In the genomic region with DNA sequence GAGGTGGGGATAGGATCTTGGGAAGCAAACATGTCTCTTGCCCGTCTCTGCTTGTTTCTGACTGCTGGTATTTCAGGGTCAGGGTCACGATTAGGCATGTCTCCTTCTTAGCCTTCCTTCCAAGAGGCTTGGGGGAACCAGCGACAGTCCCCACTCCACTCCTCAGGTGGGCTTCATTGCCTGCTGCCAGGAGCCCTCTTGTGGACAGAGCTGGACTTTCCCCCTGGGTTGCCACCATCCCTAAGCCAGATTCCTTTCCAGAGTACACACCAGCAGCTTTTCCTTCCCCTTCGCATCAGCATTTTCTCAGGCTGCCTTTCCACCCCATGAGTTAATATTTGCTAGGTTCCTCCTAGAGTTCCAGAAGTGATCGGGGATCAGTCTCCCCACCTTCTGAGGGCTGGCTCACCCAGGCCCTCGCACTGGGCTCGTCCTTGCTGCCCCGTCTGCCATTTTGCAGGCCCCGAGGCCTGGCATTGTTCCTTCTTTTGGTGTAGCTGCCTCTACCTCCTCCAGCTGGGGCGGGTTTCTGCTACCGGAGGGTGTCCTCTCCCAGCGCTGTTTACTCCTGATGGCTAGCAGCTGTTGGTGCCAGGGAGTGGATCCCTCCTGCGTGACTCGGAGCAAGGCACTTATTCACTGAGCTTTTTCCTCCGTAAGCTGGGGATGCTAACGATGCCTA, we compare ENCODE assay signal across 9 cellular contexts. TPM values are rescaled to one million over a fixed set of nuclear protein-coding genes. Genes with fewer than 3 reads are reported as not detected.
DNase-seq lines count a peak whose midpoint lies in the region; ATAC-seq, FAIRE-seq and TF ChIP-seq lines count a peak whose summit lies in the region.
"Had no signal": no experiment of that assay in that cellular context is flagged by ENCODE, and none has a peak within 500 bp of the region (broad histone marks: within the 10 kb centered on the region; RNA-seq: fewer than 3 reads in every experiment).

No MANE protein-coding gene starts in this region.

- peaks cover 7% of the 10 kb centered on the region for H3K9me1 ChIP-seq in K562 (ENCODE audit: control insufficient read depth, insufficient read depth, low read length)

- WGBS in K562 (ENCODE audit: insufficient coverage, low coverage, missing lambda C conversion rate), result 50% methylated on average over 15 of the region's 16 CpGs
- WGBS in smooth muscle cell (ENCODE audit: low lambda C conversion rate), result 68% methylated on average over 16 of the region's 16 CpGs

- no peaks in the 10 kb centered on the region for H3K9me3 ChIP-seq in MM.1S (replicated peaks; ENCODE audit: insufficient read depth, low read length)
- no peaks in the 10 kb centered on the region for H3K9me3 ChIP-seq in K562 (replicated peaks; ENCODE audit: control insufficient read depth, insufficient read depth, low read depth, low read length)
- no peaks in the 10 kb centered on the region for H3K9me3 ChIP-seq in smooth muscle cell (replicated peaks; ENCODE audit: low read depth)

- no TSS peak for BruUV-seq in K562 (replicated peaks; lab: Mats Ljungman, UMichigan)

- peaks cover 11% of the 10 kb centered on the region for H3K4me1 ChIP-seq in MM.1S (ENCODE audit: low read length)
- H3K4me1 ChIP-seq in K562 (replicated peaks in 1 of 2; ENCODE audit: control insufficient read depth in 2 of 2, insufficient read depth in 2 of 2, low read length in 2 of 2), result peaks cover 6 to 37% of the 10 kb centered on the region in 2 experiments; a peak in 3 of 5 replicates
- no peaks in the 10 kb centered on the region for H3K4me1 ChIP-seq in smooth muscle cell (ENCODE audit: low read depth)

- TF ChIP-seq RAD21 in K562 (CRISPR knock-in tag; conservative IDR thresholded peaks at IDR 0.05 in 1 of 2, IDR thresholded peaks at IDR 0.05 in 1 of 2), result peak; percentile 48 to 90; a peak in 3 of 4 replicates

- intact Hi-C loops in K562 (cut with micrococcal nuclease), result loop anchor here (2.0 to 5.0 kb wide), 3 partner anchors 139 to 251 kb away; a partner anchor contains a TSS

- TF ChIP-seq CTCF in MM.1S (IDR thresholded peaks at IDR 0.05; ENCODE audit: low read length) (peak; percentile 74), K562 (IDR thresholded peaks at IDR 0.05 in 2 of 3, conservative IDR thresholded peaks at IDR 0.05 in 1 of 3; ENCODE audit: insufficient read depth in 2 of 3, low read depth in 1 of 3, low read length in 3 of 3) (peak; percentile 83 to 91 (median 86)), smooth muscle cell (IDR thresholded peaks at IDR 0.05; ENCODE audit: borderline replicate concordance, insufficient read depth, poor library complexity, severe bottlenecking) (peak; percentile 83)

- H3K9ac ChIP-seq in MM.1S (ENCODE audit: low read length) (no peak overlapping the region), K562 (ENCODE audit: insufficient read depth in 1 of 2, low read depth in 2 of 2, low read length in 2 of 2) (0 out of 4 replicates have a peak overlapping the region, but pooled peaks of 1 of the 2 experiments have one; percentile 12), smooth muscle cell (ENCODE audit: low read depth) (no peak overlapping the region)

- peak; percentile 95 for FAIRE-seq in K562 (lab: Jason Lieb, UNC)
- FAIRE-seq: A204.1 had no signal

- H3K79me2 ChIP-seq in MM.1S (ENCODE audit: low read length) (no peaks in the 10 kb centered on the region), K562 (ENCODE audit: control insufficient read depth, insufficient read depth, low read length) (no peaks in the 10 kb centered on the region), smooth muscle cell (ENCODE audit: low read depth) (no peaks in the 10 kb centered on the region)

- POLR2A ChIA-PET in K562 (lab: Yijun Ruan, JAX), result interaction anchor here (0.6 to 4.5 kb wide), 13 partner anchors 8 to 431 kb away, joined by 3 to 51 read pairs (median 3); a partner anchor contains a TSS

- peak; percentile 56 to 74 (median 70) for DNase-seq in NCI-H1417 (lab: John Stamatoyannopoulos, UW)
- DNase-seq in NCI-H1417 treated with DMSO at 0.1 percent for 48 hours (lab: John Stamatoyannopoulos, UW), result no peak
- no peak for DNase-seq in MM.1S
- DNase-seq in SHP77 (lab: John Stamatoyannopoulos, UW), result peak; percentile 57 to 66
- DNase-seq in K562 (ENCODE audit: extremely low read depth in 1 of 4, low spot score in 3 of 4), result peak; percentile 72 to 79 (median 76)
- DNase-seq in iPS-NIHi7 (ENCODE audit: extremely low spot score), result peak; percentile 91
- no peak for DNase-seq in smooth muscle cell (lab: John Stamatoyannopoulos, UW; ENCODE audit: unreplicated experiment)
- no peak for DNase-seq in cortex of kidney (lab: John Stamatoyannopoulos, UW)

- no peaks in the 10 kb centered on the region for H4K20me1 ChIP-seq in MM.1S (ENCODE audit: insufficient read depth, low read length)
- peaks cover 18% of the 10 kb centered on the region; the same call in 1 of the 2 replicates for H4K20me1 ChIP-seq in K562 (replicated peaks; ENCODE audit: control insufficient read depth, insufficient read depth, low read length)
- H4K20me1 ChIP-seq in smooth muscle cell (ENCODE audit: low read depth), result peaks cover 9% of the 10 kb centered on the region

- H3K4me2 ChIP-seq in MM.1S (ENCODE audit: low read depth, low read length), result no peak overlapping the region
- H3K4me2 ChIP-seq in K562 (ENCODE audit: insufficient read depth, low read length), result no peak overlapping the region
- no peak overlapping the region for H3K4me2 ChIP-seq in smooth muscle cell

- H3K36me3 ChIP-seq in MM.1S (replicated peaks; ENCODE audit: insufficient read depth, low read length) (no peaks in the 10 kb centered on the region), K562 (ENCODE audit: control insufficient read depth, insufficient read depth, low read length) (peaks cover 21% of the 10 kb centered on the region; the same call in 1 of the 3 replicates), smooth muscle cell (ENCODE audit: low read depth) (peaks cover 6% of the 10 kb centered on the region)

- H2AFZ ChIP-seq in MM.1S (ENCODE audit: low read length) (no peak overlapping the region), K562 (ENCODE audit: low read depth, low read length) (no peak overlapping the region), smooth muscle cell (ENCODE audit: low read depth) (no peak overlapping the region)

- TF ChIP-seq POLR2A in K562 (conservative IDR thresholded peaks at IDR 0.05), result peak; percentile 53

- H3K9me2 ChIP-seq in MM.1S (replicated peaks; ENCODE audit: insufficient read depth, low read length), result no peaks in the 10 kb centered on the region

- H3K4me3 ChIP-seq in MM.1S (ENCODE audit: low read length) (no peak overlapping the region), K562 (no peak overlapping the region), smooth muscle cell (no peak overlapping the region)

- CTCF ChIA-PET in K562 (lab: Yijun Ruan, JAX; ENCODE audit: low intra/inter-chr PET ratio), result interaction anchor here (0.7 to 1.6 kb wide), 3 partner anchors 195 to 239 kb away, joined by 3 to 8 read pairs (median 4); no protein-coding TSS in a partner anchor

- ATAC-seq in K562, result peak; percentile 87

- H3K27ac ChIP-seq in MM.1S (ENCODE audit: low read length) (no peak overlapping the region), K562 (ENCODE audit: extremely low read depth, low read depth, low read length) (no peak overlapping the region), smooth muscle cell (ENCODE audit: low read depth) (no peak overlapping the region)

- H3K27me3 ChIP-seq in MM.1S (replicated peaks; ENCODE audit: insufficient read depth, low read length), result no peaks in the 10 kb centered on the region
- H3K27me3 ChIP-seq in K562 (ENCODE audit: control insufficient read depth in 2 of 2, insufficient read depth in 2 of 2, low read length in 2 of 2), result no peaks in the 10 kb centered on the region
- H3K27me3 ChIP-seq in smooth muscle cell (ENCODE audit: low read depth), result no peaks in the 10 kb centered on the region

- H3F3A ChIP-seq in MM.1S (ENCODE audit: insufficient read depth, low read length) (peaks cover 7% of the 10 kb centered on the region; the same call in 1 of the 2 replicates), smooth muscle cell (ENCODE audit: low read depth) (peaks cover 7% of the 10 kb centered on the region)

- in situ Hi-C loops in K562 (cut with MboI), result loop anchor here (5.0 to 10.0 kb wide), 2 partner anchors 201 to 239 kb away; no protein-coding TSS in a partner anchor

- no peak for TF ChIP-seq EP300 in K562 (IDR thresholded peaks at IDR 0.05; ENCODE audit: low read length)

RNA-seq across cellular contexts. Expression of a gene that starts 8.8 kb away (rescaled TPM):
- total RNA-seq in K562 (2011; cell fraction: chromatin; rRNA removed; ENCODE audit: low replicate concordance), result 0.60 TPM in 1 of 2 replicates, not detected in the other
- 0.83 and 1.1 TPM in 2 replicates for total RNA-seq in K562 (2011; cell fraction: nucleolus; rRNA removed)
- 0.66 and 1.3 TPM in 2 replicates for total RNA-seq in K562 (2011; cell fraction: nucleoplasm; rRNA removed)
- total RNA-seq in K562 (2014; rRNA removed), result 0.16 TPM in 1 of 2 replicates, not detected in the other
- total RNA-seq in K562 (2014; rRNA removed; fragmentation: Illumina TruSeq; extraction: Trizol), result 0.11 and 0.16 TPM in 2 replicates
- 0.11 and 0.23 TPM in 2 replicates for total RNA-seq in K562 (2015; rRNA removed; fragmentation: Illumina TruSeq; extraction: Trizol)
- 0.11 and 0.16 TPM in 2 replicates for total RNA-seq in K562 (2021)
- polyA plus RNA-seq in K562 (2011; rRNA removed), result 0.10 and 0.11 TPM in 2 replicates
- 0.13 and 0.16 TPM in 2 replicates for polyA plus RNA-seq in K562 (2011; cell fraction: cytosol; rRNA removed)
- polyA plus RNA-seq in K562 (2011; cell fraction: nucleus; rRNA removed), result 0.18 TPM in 2 replicates
- polyA plus RNA-seq in K562 (2012), result 0.23 and 0.54 TPM in 2 replicates
- 0.12 and 0.22 TPM in 2 replicates for polyA plus RNA-seq in K562 (2014; fragmentation: Illumina TruSeq; extraction: Trizol)
- under 1 TPM in 1 of 2 experiments, not detected in 1; 0.04 TPM for polyA plus RNA-seq in K562 (2014; fragmentation: Nextera tagmentation; extraction: Ambion mirVana)
- 0.16 and 0.23 TPM in 2 replicates for polyA plus RNA-seq in K562 (2014; rRNA removed)
- polyA minus RNA-seq in K562 (2011; rRNA and poly(A)+ RNA removed), result 0.28 TPM in 1 of 2 replicates, not detected in the other
- not detected in 2 replicates for polyA minus RNA-seq in K562 (2011; cell fraction: cytosol; rRNA and poly(A)+ RNA removed)
- polyA minus RNA-seq in K562 (2011; cell fraction: nucleus; rRNA and poly(A)+ RNA removed), result 0.33 and 0.40 TPM in 2 replicates
- total RNA-seq in smooth muscle cell, result 0.09 and 1.1 TPM in 2 replicates
- 0.57 and 0.73 TPM in 2 replicates for polyA plus RNA-seq in smooth muscle cell

RNA-seq across cellular contexts. Expression of a gene that starts 13.4 kb away (rescaled TPM):
- not detected in 2 replicates for total RNA-seq in K562 (2011; cell fraction: chromatin; rRNA removed; ENCODE audit: low replicate concordance)
- 0.33 TPM in 1 of 2 replicates, not detected in the other for total RNA-seq in K562 (2011; cell fraction: nucleolus; rRNA removed)
- total RNA-seq in K562 (2011; cell fraction: nucleoplasm; rRNA removed), result not detected in 2 replicates
- total RNA-seq in K562 (2014; rRNA removed) (0.14 TPM in 1 of 2 replicates, not detected in the other), K562 (2014; rRNA removed; fragmentation: Illumina TruSeq; extraction: Trizol) (not detected in 2 replicates), K562 (2015; rRNA removed; fragmentation: Illumina TruSeq; extraction: Trizol) (not detected in 2 replicates), K562 (2021) (0.11 TPM in 1 of 2 replicates, not detected in the other), smooth muscle cell (0.04 and 1.8 TPM in 2 replicates)
- polyA plus RNA-seq in K562 (2011; rRNA removed) (not detected in 2 replicates), K562 (2014; fragmentation: Illumina TruSeq; extraction: Trizol) (not detected in 2 replicates), K562 (2014; fragmentation: Nextera tagmentation; extraction: Ambion mirVana) (not detected), K562 (2014; rRNA removed) (0.07 and 0.13 TPM in 2 replicates), smooth muscle cell (0.49 and 1.1 TPM in 2 replicates)
- 0.04 TPM in 1 of 2 replicates, not detected in the other for polyA plus RNA-seq in K562 (2011; cell fraction: cytosol; rRNA removed)
- polyA plus RNA-seq in K562 (2011; cell fraction: nucleus; rRNA removed), result 0.10 TPM in 1 of 2 replicates, not detected in the other
- 0.13 and 0.29 TPM in 2 replicates for polyA plus RNA-seq in K562 (2012)
- not detected in 2 replicates for polyA minus RNA-seq in K562 (2011; rRNA and poly(A)+ RNA removed)
- polyA minus RNA-seq in K562 (2011; cell fraction: cytosol; rRNA and poly(A)+ RNA removed), result not detected in 2 replicates
- polyA minus RNA-seq in K562 (2011; cell fraction: nucleus; rRNA and poly(A)+ RNA removed), result not detected in 2 replicates

RNA-seq across cellular contexts. Expression of a gene that starts 20.9 kb away (rescaled TPM):
- 164 and 323 TPM in 2 replicates for total RNA-seq in K562 (2011; cell fraction: chromatin; rRNA removed; ENCODE audit: low replicate concordance)
- 194 and 203 TPM in 2 replicates for total RNA-seq in K562 (2011; cell fraction: nucleolus; rRNA removed)
- 200 and 230 TPM in 2 replicates for total RNA-seq in K562 (2011; cell fraction: nucleoplasm; rRNA removed)
- 52.0 and 74.0 TPM in 2 replicates for total RNA-seq in K562 (2014; rRNA removed)
- 16.0 and 17.8 TPM in 2 replicates for total RNA-seq in K562 (2014; rRNA removed; fragmentation: Illumina TruSeq; extraction: Trizol)
- total RNA-seq in K562 (2015; rRNA removed; fragmentation: Illumina TruSeq; extraction: Trizol), result 31.5 and 36.5 TPM in 2 replicates
- 57.1 and 57.8 TPM in 2 replicates for total RNA-seq in K562 (2021)
- polyA plus RNA-seq in K562 (2011; rRNA removed), result 25.6 and 32.7 TPM in 2 replicates
- 33.9 and 111 TPM in 2 replicates for polyA plus RNA-seq in K562 (2011; cell fraction: cytosol; rRNA removed)
- 181 and 337 TPM in 2 replicates for polyA plus RNA-seq in K562 (2011; cell fraction: nucleus; rRNA removed)
- polyA plus RNA-seq in K562 (2012), result 35.0 and 54.7 TPM in 2 replicates
- 35.8 and 37.6 TPM in 2 replicates for polyA plus RNA-seq in K562 (2014; fragmentation: Illumina TruSeq; extraction: Trizol)
- 1 to 10 TPM in 1 of 2 experiments, under 1 TPM in 1; 0.94 to 1.9 TPM for polyA plus RNA-seq in K562 (2014; fragmentation: Nextera tagmentation; extraction: Ambion mirVana)
- polyA plus RNA-seq in K562 (2014; rRNA removed), result 63.3 and 67.6 TPM in 2 replicates
- 21.3 and 27.3 TPM in 2 replicates for polyA minus RNA-seq in K562 (2011; rRNA and poly(A)+ RNA removed)
- polyA minus RNA-seq in K562 (2011; cell fraction: cytosol; rRNA and poly(A)+ RNA removed), result 12.6 and 18.7 TPM in 2 replicates
- 66.9 and 76.9 TPM in 2 replicates for polyA minus RNA-seq in K562 (2011; cell fraction: nucleus; rRNA and poly(A)+ RNA removed)
- 20.3 and 37.6 TPM in 2 replicates for total RNA-seq in smooth muscle cell
- 24.9 and 25.8 TPM in 2 replicates for polyA plus RNA-seq in smooth muscle cell

RNA-seq across cellular contexts. Expression of a gene that starts 32.8 kb away (rescaled TPM):
- 22.9 and 54.8 TPM in 2 replicates for total RNA-seq in K562 (2011; cell fraction: chromatin; rRNA removed; ENCODE audit: low replicate concordance)
- 31.2 and 33.7 TPM in 2 replicates for total RNA-seq in K562 (2011; cell fraction: nucleolus; rRNA removed)
- total RNA-seq in K562 (2011; cell fraction: nucleoplasm; rRNA removed), result 28.2 and 29.0 TPM in 2 replicates
- total RNA-seq in K562 (2014; rRNA removed), result 17.3 and 23.4 TPM in 2 replicates
- total RNA-seq in K562 (2014; rRNA removed; fragmentation: Illumina TruSeq; extraction: Trizol), result 9.0 and 10.8 TPM in 2 replicates
- total RNA-seq in K562 (2015; rRNA removed; fragmentation: Illumina TruSeq; extraction: Trizol), result 14.9 and 15.3 TPM in 2 replicates
- 24.6 and 25.3 TPM in 2 replicates for total RNA-seq in K562 (2021)
- 12.7 and 19.3 TPM in 2 replicates for polyA plus RNA-seq in K562 (2011; rRNA removed)
- 17.7 and 20.9 TPM in 2 replicates for polyA plus RNA-seq in K562 (2011; cell fraction: cytosol; rRNA removed)
- polyA plus RNA-seq in K562 (2011; cell fraction: nucleus; rRNA removed), result 74.3 and 91.0 TPM in 2 replicates
- 16.3 and 25.0 TPM in 2 replicates for polyA plus RNA-seq in K562 (2012)
- polyA plus RNA-seq in K562 (2014; fragmentation: Illumina TruSeq; extraction: Trizol), result 13.1 and 17.8 TPM in 2 replicates
- polyA plus RNA-seq in K562 (2014; fragmentation: Nextera tagmentation; extraction: Ambion mirVana), result under 1 TPM; 0.14 to 0.39 TPM
- 28.9 and 30.6 TPM in 2 replicates for polyA plus RNA-seq in K562 (2014; rRNA removed)
- 5.8 and 8.2 TPM in 2 replicates for polyA minus RNA-seq in K562 (2011; rRNA and poly(A)+ RNA removed)
- polyA minus RNA-seq in K562 (2011; cell fraction: cytosol; rRNA and poly(A)+ RNA removed), result 7.7 and 8.5 TPM in 2 replicates
- polyA minus RNA-seq in K562 (2011; cell fraction: nucleus; rRNA and poly(A)+ RNA removed), result 9.3 and 10.3 TPM in 2 replicates
- 5.0 and 6.1 TPM in 2 replicates for total RNA-seq in smooth muscle cell
- 17.5 and 19.4 TPM in 2 replicates for polyA plus RNA-seq in smooth muscle cell

Comparison
In these comparisons a context has a peak if more than half of its experiments do, and no peak if none do; other contexts are left out.
1. DNase-seq: peak in NCI-H1417 (3 of 3), SHP77 (2 of 2), K562 (4 of 4) and iPS-NIHi7 (single experiment); none in NCI-H1417 treated with DMSO at 0.1 percent for 48 hours (single experiment), MM.1S (single experiment), smooth muscle cell (single experiment) and cortex of kidney (single experiment).
2. Peak in every context shown above with its lines, with median percentiles within 50 percentile points of each other: CTCF ChIP-seq.